Comparison of ENCODE assay signal across 1 cellular context in the genomic region with DNA sequence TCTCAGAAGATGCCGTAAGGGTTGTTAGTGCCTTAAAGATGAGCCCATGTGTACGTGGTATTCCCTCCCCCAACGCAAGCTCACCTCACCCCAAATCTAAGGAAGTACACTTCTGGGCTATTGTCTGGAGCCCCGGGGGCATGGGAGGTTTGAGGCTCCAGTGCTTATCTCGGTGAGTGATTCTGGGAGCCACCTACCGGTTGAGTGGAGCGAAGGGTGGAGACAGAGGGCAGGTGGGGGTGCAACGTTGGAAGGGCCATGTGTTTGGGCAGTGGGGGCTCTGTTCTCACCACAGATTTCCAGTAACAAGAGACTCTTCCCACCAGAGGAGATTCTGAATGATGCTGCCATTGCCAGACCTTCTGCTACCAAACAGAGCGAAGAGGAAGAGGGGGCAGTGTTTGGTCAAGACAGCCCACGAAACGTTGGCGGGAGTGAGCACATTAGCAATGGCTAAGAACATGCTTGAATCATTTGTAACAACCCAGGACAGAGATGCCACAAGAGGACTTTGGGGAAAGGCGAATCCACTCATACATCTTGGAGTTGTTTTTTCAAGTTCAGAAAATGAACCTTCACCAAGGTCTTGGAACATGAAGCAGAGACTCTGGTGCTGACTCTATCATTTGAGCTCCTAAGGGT.
TF ChIP-seq lines count a peak whose summit lies in the region.

No MANE protein-coding gene starts in this region.

TF ChIP-seq in K562, 482 proteins besides CTCF, POLR2A, EP300 and RAD21:
- no peak for TF ChIP-seq NFRKB (IDR thresholded peaks at IDR 0.05; ENCODE audit: low read depth)
- TF ChIP-seq KDM4B (IDR thresholded peaks at IDR 0.05; ENCODE audit: borderline replicate concordance in 2 of 2, low read depth in 1 of 2), result no peak
- peak; percentile 56 for TF ChIP-seq CTCFL (IDR thresholded peaks at IDR 0.05; ENCODE audit: borderline replicate concordance, insufficient read depth, low read depth, low read length, poor library complexity, severe bottlenecking)
- no peak for TF ChIP-seq ZC3H4 (CRISPR knock-in tag; IDR thresholded peaks at IDR 0.05; ENCODE audit: borderline replicate concordance)
TF ChIP-seq in K562: peak in this region for 1.
